Comparison of ENCODE assay signal across 1 cellular context in the genomic region with DNA sequence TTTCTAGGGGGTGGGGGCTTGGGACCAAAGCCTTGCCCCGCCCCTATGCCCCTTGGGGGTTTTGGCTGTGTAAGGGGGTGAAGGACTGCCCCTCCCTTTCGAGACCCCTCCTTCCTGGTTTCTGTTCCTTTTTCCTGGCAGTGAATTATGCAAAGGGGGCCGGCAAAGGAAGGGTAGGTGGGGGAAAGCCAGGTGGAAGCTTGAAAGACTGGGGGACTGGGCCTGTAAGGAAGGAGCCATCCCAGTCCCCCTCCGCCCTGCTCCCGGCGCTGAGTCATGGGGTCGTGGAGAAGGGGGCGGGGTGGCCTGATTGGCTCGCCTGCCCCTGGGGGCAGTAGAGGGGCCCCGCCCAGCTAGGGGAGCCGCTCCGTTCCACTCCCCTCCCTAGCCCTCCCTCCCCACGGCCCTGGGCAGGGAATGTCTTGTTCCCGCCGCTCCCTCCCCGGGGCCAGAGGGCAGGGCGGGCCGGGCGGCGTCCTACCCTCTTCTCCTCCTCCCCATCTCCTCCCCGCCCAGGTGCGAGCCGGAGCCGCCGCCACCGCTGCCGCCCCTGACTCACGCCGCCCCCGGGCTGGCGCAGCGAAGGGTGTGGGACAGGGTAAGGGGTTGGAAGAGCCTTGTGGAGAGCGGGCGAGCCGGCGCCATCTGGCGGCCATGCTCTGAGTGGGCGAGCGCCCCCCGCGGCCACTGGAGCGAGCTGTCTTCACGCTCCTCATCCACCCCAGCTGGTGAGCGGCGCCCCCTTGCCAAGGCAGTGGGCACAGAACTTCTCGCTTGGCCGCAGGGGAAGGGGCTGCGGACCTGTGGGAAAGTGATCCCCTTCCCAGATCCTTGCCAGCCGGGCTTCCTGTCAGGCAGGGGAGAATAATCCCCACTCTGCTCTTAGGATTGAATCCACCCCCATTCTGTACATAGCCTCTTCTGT.
TF ChIP-seq lines count a peak whose summit lies in the region.

No MANE protein-coding gene starts in this region.

TF ChIP-seq in K562, 482 proteins besides CTCF, POLR2A, EP300 and RAD21 (continued from another document and continues in another):
- TF ChIP-seq, protein P1, sequence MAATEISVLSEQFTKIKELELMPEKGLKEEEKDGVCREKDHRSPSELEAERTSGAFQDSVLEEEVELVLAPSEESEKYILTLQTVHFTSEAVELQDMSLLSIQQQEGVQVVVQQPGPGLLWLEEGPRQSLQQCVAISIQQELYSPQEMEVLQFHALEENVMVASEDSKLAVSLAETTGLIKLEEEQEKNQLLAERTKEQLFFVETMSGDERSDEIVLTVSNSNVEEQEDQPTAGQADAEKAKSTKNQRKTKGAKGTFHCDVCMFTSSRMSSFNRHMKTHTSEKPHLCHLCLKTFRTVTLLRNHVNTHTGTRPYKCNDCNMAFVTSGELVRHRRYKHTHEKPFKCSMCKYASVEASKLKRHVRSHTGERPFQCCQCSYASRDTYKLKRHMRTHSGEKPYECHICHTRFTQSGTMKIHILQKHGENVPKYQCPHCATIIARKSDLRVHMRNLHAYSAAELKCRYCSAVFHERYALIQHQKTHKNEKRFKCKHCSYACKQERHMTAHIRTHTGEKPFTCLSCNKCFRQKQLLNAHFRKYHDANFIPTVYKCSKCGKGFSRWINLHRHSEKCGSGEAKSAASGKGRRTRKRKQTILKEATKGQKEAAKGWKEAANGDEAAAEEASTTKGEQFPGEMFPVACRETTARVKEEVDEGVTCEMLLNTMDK (IDR thresholded peaks at IDR 0.05; ENCODE audit: borderline replicate concordance, insufficient read depth, low read depth, low read length, poor library complexity, severe bottlenecking) = peak; percentile 91
- TF ChIP-seq, protein P2, sequence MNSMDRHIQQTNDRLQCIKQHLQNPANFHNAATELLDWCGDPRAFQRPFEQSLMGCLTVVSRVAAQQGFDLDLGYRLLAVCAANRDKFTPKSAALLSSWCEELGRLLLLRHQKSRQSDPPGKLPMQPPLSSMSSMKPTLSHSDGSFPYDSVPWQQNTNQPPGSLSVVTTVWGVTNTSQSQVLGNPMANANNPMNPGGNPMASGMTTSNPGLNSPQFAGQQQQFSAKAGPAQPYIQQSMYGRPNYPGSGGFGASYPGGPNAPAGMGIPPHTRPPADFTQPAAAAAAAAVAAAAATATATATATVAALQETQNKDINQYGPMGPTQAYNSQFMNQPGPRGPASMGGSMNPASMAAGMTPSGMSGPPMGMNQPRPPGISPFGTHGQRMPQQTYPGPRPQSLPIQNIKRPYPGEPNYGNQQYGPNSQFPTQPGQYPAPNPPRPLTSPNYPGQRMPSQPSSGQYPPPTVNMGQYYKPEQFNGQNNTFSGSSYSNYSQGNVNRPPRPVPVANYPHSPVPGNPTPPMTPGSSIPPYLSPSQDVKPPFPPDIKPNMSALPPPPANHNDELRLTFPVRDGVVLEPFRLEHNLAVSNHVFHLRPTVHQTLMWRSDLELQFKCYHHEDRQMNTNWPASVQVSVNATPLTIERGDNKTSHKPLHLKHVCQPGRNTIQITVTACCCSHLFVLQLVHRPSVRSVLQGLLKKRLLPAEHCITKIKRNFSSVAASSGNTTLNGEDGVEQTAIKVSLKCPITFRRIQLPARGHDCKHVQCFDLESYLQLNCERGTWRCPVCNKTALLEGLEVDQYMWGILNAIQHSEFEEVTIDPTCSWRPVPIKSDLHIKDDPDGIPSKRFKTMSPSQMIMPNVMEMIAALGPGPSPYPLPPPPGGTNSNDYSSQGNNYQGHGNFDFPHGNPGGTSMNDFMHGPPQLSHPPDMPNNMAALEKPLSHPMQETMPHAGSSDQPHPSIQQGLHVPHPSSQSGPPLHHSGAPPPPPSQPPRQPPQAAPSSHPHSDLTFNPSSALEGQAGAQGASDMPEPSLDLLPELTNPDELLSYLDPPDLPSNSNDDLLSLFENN (IDR thresholded peaks at IDR 0.05; ENCODE audit: low read depth in 2 of 2, low read length in 2 of 2) = 0 out of 4 replicates have a peak, but pooled peaks of 1 of the 2 experiments have one; percentile 20
- TF ChIP-seq SMAD1 (IDR thresholded peaks at IDR 0.05; ENCODE audit: low read depth, low read length, partially characterized antibody) (no peak), ZNF766 (CRISPR knock-in tag; conservative IDR thresholded peaks at IDR 0.05) (0 out of 2 replicates have a peak, but pooled peaks have one; percentile 53), ETV5 (CRISPR knock-in tag; IDR thresholded peaks at IDR 0.05; ENCODE audit: low read depth) (peak; percentile 71; the same call in 1 of the 2 replicates), SRF (CRISPR knock-in tag; IDR thresholded peaks at IDR 0.05) (peak in 1 of 2 experiments; percentile 82; a peak in 2 of 4 replicates), ZNF76 (CRISPR knock-in tag; IDR thresholded peaks at IDR 0.05; ENCODE audit: borderline replicate concordance) (no peak), NR4A1 (CRISPR knock-in tag; IDR thresholded peaks at IDR 0.05) (no peak), NR4A1 (tag; IDR thresholded peaks at IDR 0.05) (0 out of 2 replicates have a peak, but pooled peaks have one; percentile 15), FOXP1 (CRISPR knock-in tag; IDR thresholded peaks at IDR 0.05) (peak; percentile 86), SMARCA5 (IDR thresholded peaks at IDR 0.05) (peak; percentile 45; the same call in 1 of the 2 replicates), SMC3 (conservative IDR thresholded peaks at IDR 0.05; ENCODE audit: insufficient read depth, low read depth, low read length) (peak; percentile 92), HNRNPL (IDR thresholded peaks at IDR 0.05; ENCODE audit: low read depth, low read length) (peak; percentile 99), SAFB (IDR thresholded peaks at IDR 0.05; ENCODE audit: borderline replicate concordance, low read depth, low read length) (peak; percentile 61; the same call in 1 of the 2 replicates), TCF7 (IDR thresholded peaks at IDR 0.05; ENCODE audit: borderline replicate concordance) (peak; percentile 76; the same call in 1 of the 2 replicates), ZNF282 (CRISPR knock-in tag; IDR thresholded peaks at IDR 0.05) (peak; percentile 85; the same call in 1 of the 2 replicates), NFIC (IDR thresholded peaks at IDR 0.05) (peak; percentile 67; the same call in 1 of the 2 replicates), JUN (IDR thresholded peaks at IDR 0.05; ENCODE audit: borderline replicate concordance, low read depth, low read length) (peak; percentile 21; the same call in 1 of the 2 replicates), JUN (CRISPR knock-in tag; IDR thresholded peaks at IDR 0.05; ENCODE audit: borderline replicate concordance) (no peak), ZNF121 (CRISPR knock-in tag; conservative IDR thresholded peaks at IDR 0.05) (no peak), SP1 (CRISPR knock-in tag; IDR thresholded peaks at IDR 0.05) (peak; percentile 95), SOX6 (IDR thresholded peaks at IDR 0.05) (peak; percentile 71), KLF10 (CRISPR knock-in tag; IDR thresholded peaks at IDR 0.05) (no peak)
- TF ChIP-seq, protein P3, sequence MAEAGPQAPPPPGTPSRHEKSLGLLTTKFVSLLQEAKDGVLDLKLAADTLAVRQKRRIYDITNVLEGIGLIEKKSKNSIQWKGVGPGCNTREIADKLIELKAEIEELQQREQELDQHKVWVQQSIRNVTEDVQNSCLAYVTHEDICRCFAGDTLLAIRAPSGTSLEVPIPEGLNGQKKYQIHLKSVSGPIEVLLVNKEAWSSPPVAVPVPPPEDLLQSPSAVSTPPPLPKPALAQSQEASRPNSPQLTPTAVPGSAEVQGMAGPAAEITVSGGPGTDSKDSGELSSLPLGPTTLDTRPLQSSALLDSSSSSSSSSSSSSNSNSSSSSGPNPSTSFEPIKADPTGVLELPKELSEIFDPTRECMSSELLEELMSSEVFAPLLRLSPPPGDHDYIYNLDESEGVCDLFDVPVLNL (CRISPR knock-in tag; IDR thresholded peaks at IDR 0.05; ENCODE audit: low read depth) = 0 out of 2 replicates have a peak, but pooled peaks have one; percentile 40
- TF ChIP-seq, protein P4, sequence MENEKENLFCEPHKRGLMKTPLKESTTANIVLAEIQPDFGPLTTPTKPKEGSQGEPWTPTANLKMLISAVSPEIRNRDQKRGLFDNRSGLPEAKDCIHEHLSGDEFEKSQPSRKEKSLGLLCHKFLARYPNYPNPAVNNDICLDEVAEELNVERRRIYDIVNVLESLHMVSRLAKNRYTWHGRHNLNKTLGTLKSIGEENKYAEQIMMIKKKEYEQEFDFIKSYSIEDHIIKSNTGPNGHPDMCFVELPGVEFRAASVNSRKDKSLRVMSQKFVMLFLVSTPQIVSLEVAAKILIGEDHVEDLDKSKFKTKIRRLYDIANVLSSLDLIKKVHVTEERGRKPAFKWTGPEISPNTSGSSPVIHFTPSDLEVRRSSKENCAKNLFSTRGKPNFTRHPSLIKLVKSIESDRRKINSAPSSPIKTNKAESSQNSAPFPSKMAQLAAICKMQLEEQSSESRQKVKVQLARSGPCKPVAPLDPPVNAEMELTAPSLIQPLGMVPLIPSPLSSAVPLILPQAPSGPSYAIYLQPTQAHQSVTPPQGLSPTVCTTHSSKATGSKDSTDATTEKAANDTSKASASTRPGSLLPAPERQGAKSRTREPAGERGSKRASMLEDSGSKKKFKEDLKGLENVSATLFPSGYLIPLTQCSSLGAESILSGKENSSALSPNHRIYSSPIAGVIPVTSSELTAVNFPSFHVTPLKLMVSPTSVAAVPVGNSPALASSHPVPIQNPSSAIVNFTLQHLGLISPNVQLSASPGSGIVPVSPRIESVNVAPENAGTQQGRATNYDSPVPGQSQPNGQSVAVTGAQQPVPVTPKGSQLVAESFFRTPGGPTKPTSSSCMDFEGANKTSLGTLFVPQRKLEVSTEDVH (IDR thresholded peaks at IDR 0.05; ENCODE audit: low read depth, partially characterized antibody) = peak; percentile 73
- TF ChIP-seq, protein P5, sequence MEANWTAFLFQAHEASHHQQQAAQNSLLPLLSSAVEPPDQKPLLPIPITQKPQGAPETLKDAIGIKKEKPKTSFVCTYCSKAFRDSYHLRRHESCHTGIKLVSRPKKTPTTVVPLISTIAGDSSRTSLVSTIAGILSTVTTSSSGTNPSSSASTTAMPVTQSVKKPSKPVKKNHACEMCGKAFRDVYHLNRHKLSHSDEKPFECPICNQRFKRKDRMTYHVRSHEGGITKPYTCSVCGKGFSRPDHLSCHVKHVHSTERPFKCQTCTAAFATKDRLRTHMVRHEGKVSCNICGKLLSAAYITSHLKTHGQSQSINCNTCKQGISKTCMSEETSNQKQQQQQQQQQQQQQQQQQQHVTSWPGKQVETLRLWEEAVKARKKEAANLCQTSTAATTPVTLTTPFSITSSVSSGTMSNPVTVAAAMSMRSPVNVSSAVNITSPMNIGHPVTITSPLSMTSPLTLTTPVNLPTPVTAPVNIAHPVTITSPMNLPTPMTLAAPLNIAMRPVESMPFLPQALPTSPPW (CRISPR knock-in tag; IDR thresholded peaks at IDR 0.05) = peak; percentile 86
- TF ChIP-seq, protein P6, sequence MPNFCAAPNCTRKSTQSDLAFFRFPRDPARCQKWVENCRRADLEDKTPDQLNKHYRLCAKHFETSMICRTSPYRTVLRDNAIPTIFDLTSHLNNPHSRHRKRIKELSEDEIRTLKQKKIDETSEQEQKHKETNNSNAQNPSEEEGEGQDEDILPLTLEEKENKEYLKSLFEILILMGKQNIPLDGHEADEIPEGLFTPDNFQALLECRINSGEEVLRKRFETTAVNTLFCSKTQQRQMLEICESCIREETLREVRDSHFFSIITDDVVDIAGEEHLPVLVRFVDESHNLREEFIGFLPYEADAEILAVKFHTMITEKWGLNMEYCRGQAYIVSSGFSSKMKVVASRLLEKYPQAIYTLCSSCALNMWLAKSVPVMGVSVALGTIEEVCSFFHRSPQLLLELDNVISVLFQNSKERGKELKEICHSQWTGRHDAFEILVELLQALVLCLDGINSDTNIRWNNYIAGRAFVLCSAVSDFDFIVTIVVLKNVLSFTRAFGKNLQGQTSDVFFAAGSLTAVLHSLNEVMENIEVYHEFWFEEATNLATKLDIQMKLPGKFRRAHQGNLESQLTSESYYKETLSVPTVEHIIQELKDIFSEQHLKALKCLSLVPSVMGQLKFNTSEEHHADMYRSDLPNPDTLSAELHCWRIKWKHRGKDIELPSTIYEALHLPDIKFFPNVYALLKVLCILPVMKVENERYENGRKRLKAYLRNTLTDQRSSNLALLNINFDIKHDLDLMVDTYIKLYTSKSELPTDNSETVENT (CRISPR knock-in tag; IDR thresholded peaks at IDR 0.05) = peak; percentile 11; the same call in 1 of the 2 replicates
- TF ChIP-seq, protein P7, sequence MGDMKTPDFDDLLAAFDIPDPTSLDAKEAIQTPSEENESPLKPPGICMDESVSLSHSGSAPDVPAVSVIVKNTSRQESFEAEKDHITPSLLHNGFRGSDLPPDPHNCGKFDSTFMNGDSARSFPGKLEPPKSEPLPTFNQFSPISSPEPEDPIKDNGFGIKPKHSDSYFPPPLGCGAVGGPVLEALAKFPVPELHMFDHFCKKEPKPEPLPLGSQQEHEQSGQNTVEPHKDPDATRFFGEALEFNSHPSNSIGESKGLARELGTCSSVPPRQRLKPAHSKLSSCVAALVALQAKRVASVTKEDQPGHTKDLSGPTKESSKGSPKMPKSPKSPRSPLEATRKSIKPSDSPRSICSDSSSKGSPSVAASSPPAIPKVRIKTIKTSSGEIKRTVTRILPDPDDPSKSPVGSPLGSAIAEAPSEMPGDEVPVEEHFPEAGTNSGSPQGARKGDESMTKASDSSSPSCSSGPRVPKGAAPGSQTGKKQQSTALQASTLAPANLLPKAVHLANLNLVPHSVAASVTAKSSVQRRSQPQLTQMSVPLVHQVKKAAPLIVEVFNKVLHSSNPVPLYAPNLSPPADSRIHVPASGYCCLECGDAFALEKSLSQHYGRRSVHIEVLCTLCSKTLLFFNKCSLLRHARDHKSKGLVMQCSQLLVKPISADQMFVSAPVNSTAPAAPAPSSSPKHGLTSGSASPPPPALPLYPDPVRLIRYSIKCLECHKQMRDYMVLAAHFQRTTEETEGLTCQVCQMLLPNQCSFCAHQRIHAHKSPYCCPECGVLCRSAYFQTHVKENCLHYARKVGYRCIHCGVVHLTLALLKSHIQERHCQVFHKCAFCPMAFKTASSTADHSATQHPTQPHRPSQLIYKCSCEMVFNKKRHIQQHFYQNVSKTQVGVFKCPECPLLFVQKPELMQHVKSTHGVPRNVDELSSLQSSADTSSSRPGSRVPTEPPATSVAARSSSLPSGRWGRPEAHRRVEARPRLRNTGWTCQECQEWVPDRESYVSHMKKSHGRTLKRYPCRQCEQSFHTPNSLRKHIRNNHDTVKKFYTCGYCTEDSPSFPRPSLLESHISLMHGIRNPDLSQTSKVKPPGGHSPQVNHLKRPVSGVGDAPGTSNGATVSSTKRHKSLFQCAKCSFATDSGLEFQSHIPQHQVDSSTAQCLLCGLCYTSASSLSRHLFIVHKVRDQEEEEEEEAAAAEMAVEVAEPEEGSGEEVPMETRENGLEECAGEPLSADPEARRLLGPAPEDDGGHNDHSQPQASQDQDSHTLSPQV (IDR thresholded peaks at IDR 0.05) = peak; percentile 92
- TF ChIP-seq, protein P8, sequence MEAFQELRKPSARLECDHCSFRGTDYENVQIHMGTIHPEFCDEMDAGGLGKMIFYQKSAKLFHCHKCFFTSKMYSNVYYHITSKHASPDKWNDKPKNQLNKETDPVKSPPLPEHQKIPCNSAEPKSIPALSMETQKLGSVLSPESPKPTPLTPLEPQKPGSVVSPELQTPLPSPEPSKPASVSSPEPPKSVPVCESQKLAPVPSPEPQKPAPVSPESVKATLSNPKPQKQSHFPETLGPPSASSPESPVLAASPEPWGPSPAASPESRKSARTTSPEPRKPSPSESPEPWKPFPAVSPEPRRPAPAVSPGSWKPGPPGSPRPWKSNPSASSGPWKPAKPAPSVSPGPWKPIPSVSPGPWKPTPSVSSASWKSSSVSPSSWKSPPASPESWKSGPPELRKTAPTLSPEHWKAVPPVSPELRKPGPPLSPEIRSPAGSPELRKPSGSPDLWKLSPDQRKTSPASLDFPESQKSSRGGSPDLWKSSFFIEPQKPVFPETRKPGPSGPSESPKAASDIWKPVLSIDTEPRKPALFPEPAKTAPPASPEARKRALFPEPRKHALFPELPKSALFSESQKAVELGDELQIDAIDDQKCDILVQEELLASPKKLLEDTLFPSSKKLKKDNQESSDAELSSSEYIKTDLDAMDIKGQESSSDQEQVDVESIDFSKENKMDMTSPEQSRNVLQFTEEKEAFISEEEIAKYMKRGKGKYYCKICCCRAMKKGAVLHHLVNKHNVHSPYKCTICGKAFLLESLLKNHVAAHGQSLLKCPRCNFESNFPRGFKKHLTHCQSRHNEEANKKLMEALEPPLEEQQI (IDR thresholded peaks at IDR 0.05) = no peak
